In genomic region chr22:39350803-39351688, GRCh38 we compare ENCODE assay signal across 8 cellular contexts. TPM values are rescaled to one million over a fixed set of nuclear protein-coding genes. Genes with fewer than 3 reads are reported as not detected.
A peak's percentile ranks its signal among the peaks of the same experiment; 100 is the strongest.
DNase-seq lines count a peak whose midpoint lies in the region; ATAC-seq and TF ChIP-seq lines count a peak whose summit lies in the region.

No MANE protein-coding gene starts in this region.

- in situ Hi-C loops in gastrocnemius medialis (cut with MboI; ENCODE audit: low sequenced_read_pairs in 4 of 4) = loop anchor here in 1 of 4 donors (25.0 kb wide), 1 partner anchor 661 kb away; no protein-coding TSS in a partner anchor

- ATAC-seq in Right ventricle myocardium superior (ENCODE audit: poor library complexity) (peak; percentile 3), gastrocnemius medialis (no peak), HG03045 (IDR thresholded peaks at IDR 0.05; ENCODE audit: unreplicated experiment) (no peak)

- DNase-seq in SK-N-MC (ENCODE audit: low read depth, low spot score) (no peak), Right ventricle myocardium superior (no peak), gastrocnemius medialis (no peak), NCI-H82 (lab: John Stamatoyannopoulos, UW) (no peak), dermis blood vessel endothelial cell (no peak), glomerular visceral epithelial cell (ENCODE audit: extremely low spot score) (no peak)

- peak overlapping the region; percentile 96 for H3K9ac ChIP-seq in ES-I3 (ENCODE audit: low read depth, low read length)
- H3K9ac ChIP-seq in SK-N-MC (ENCODE audit: insufficient read length) = peak overlapping the region; percentile 87

- H3K4me3 ChIP-seq in SK-N-MC (peak overlapping the region; percentile 94), gastrocnemius medialis (peak overlapping the region; percentile 69 to 86 (median 78))

- H3K9me3 ChIP-seq in ES-I3 (ENCODE audit: control insufficient read depth, insufficient read depth, low read length) (no peaks in the 10 kb centered on the region), SK-N-MC (ENCODE audit: low read depth, low read length) (no peaks in the 10 kb centered on the region), gastrocnemius medialis (no peaks in the 10 kb centered on the region)

- H3K27ac ChIP-seq in SK-N-MC = peak overlapping the region; percentile 72
- peak overlapping the region; percentile 72 to 81 (median 76) for H3K27ac ChIP-seq in gastrocnemius medialis

- intact Hi-C loops in Right ventricle myocardium superior (cut with DNase I) = no loop called here
- intact Hi-C loops in gastrocnemius medialis (cut with DNase I; ENCODE audit: low total_unique reads) = no loop called here

- H3K4me1 ChIP-seq in ES-I3 (ENCODE audit: insufficient read depth, low read length) (peaks cover 25% of the 10 kb centered on the region), gastrocnemius medialis (peaks cover 9 to 12% of the 10 kb centered on the region in 2 donors)

- no peaks in the 10 kb centered on the region for H3K36me3 ChIP-seq in ES-I3 (ENCODE audit: insufficient read depth, low read length)
- no peaks in the 10 kb centered on the region for H3K36me3 ChIP-seq in SK-N-MC (ENCODE audit: insufficient read depth, low read length)
- no peaks in the 10 kb centered on the region for H3K36me3 ChIP-seq in gastrocnemius medialis

- no peaks in the 10 kb centered on the region for H3K27me3 ChIP-seq in gastrocnemius medialis

- no peak for TF ChIP-seq CTCF in gastrocnemius medialis (IDR thresholded peaks at IDR 0.05 in 4 of 5, conservative IDR thresholded peaks at IDR 0.05 in 1 of 5)

- no peak for TF ChIP-seq POLR2A in gastrocnemius medialis (IDR thresholded peaks at IDR 0.05)

RNA-seq across cellular contexts. Expression of gene SYNGR1, which starts 1.3 kb away (rescaled TPM):
- total RNA-seq in Right ventricle myocardium superior = 32.2 TPM
- 10 to 100 TPM in 2 of 4 donors, 1 to 10 TPM in 2; 2.8 to 17.2 (median 9.7) TPM for total RNA-seq in gastrocnemius medialis
- total RNA-seq in dermis blood vessel endothelial cell = 0.98 and 1.0 TPM in 2 replicates

RNA-seq across cellular contexts. Expression of gene RPL3, which starts 31.6 kb away (rescaled TPM):
- total RNA-seq in Right ventricle myocardium superior (300 TPM), gastrocnemius medialis (100 to 1,000 TPM; 261 to 680 (median 391) TPM), dermis blood vessel endothelial cell (2,901 and 3,143 TPM in 2 replicates)

RNA-seq across cellular contexts. Expression of gene TAB1, which starts 48.5 kb away (rescaled TPM):
- total RNA-seq in Right ventricle myocardium superior = 17.3 TPM
- total RNA-seq in gastrocnemius medialis = 10 to 100 TPM; 13.3 to 16.3 (median 14.8) TPM
- total RNA-seq in dermis blood vessel endothelial cell = 12.4 and 21.5 TPM in 2 replicates
